Comparison of ENCODE assay signal across 12 cellular contexts in the genomic region with DNA sequence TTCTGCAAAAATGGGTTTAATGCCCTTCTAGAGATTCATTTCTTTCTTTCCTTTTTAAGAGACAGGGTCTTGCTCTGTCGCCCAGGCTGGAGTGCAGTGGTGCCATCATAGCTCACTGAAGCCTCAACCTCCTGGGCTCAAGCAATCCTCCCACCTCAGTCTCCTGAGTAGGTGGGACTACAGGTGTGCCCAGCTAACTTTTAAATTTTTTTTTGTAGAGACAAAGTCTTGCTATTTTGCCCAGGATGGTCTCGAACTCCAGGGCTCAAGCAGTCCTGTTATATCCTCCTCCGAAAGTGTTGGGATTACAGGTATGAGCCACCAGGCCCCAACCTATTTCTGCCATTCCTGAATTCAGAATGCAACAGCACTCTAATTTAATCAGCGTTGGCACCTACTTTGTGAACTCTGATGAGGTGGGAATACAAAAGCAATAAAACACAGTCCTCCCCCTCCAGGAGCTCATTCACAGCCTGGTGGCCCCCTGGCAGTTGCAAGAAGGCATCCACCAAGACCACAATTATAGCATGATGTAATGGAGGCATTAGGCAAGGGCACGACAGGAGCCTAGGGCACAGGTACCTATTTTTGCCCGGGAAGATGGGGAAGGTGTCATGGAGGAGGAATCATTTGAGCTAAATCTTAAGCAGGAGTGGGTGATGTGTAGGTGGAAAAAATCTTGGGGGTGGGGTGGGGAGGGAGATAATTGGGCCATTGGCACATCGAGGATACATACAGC. TPM values are rescaled to one million over a fixed set of nuclear protein-coding genes. Genes with fewer than 3 reads are reported as not detected.
DNase-seq lines count a peak whose midpoint lies in the region; ATAC-seq, FAIRE-seq and TF ChIP-seq lines count a peak whose summit lies in the region.
"Had no signal": no experiment of that assay in that cellular context is flagged by ENCODE, and none has a peak within 500 bp of the region (broad histone marks: within the 10 kb centered on the region; RNA-seq: fewer than 3 reads in every experiment).

No MANE protein-coding gene starts in this region.

- FAIRE-seq in A549 (lab: Jason Lieb, UNC), result no peak
- FAIRE-seq: frontal cortex had no signal

- no peak overlapping the region for H2AFZ ChIP-seq in hepatocyte

- H3K27ac ChIP-seq in A549, result peak overlapping the region; percentile 28 to 46; a peak in 4 of 6 replicates
- H3K27ac ChIP-seq in adrenal gland, result peak overlapping the region; percentile 95 to 99 (median 98)
- H3K27ac ChIP-seq in hepatocyte, result peak overlapping the region; percentile 93
- H3K27ac ChIP-seq in upper lobe of right lung, result no peak overlapping the region

- H3K79me2 ChIP-seq in hepatocyte, result peaks cover 25% of the 10 kb centered on the region

- H3K4me3 ChIP-seq in A549, result no peak overlapping the region
- no peak overlapping the region for H3K4me3 ChIP-seq in adrenal gland
- no peak overlapping the region for H3K4me3 ChIP-seq in hepatocyte
- no peak overlapping the region for H3K4me3 ChIP-seq in upper lobe of right lung

- TF ChIP-seq RAD21 in A549 (conservative IDR thresholded peaks at IDR 0.05 in 1 of 2, IDR thresholded peaks at IDR 0.05 in 1 of 2), result no peak

- H4K20me1 ChIP-seq in hepatocyte (ENCODE audit: insufficient read depth, poor library complexity, severe bottlenecking), result peaks cover 28% of the 10 kb centered on the region

- ATAC-seq in A549, result no peak
- ATAC-seq in GM19455 (IDR thresholded peaks at IDR 0.05; ENCODE audit: unreplicated experiment), result no peak
- no peak for ATAC-seq in upper lobe of right lung

- 87% methylated on average over 7 of the region's 7 CpGs for WGBS in A549 (ENCODE audit: missing lambda C conversion rate)
- WGBS in adrenal gland, 4 donors, result 89 to 94% (median 89%) methylated on average over 7 of the region's 7 CpGs
- 93% methylated on average over 7 of the region's 7 CpGs for WGBS in hepatocyte (ENCODE audit: low lambda C conversion rate, missing lambda C conversion rate)

- TF ChIP-seq CTCF in A549 (IDR thresholded peaks at IDR 0.05) (no peak), adrenal gland (IDR thresholded peaks at IDR 0.05) (peak in 1 of 6 experiments; percentile 21), hepatocyte (IDR thresholded peaks at IDR 0.05; ENCODE audit: poor library complexity) (no peak), upper lobe of right lung (IDR thresholded peaks at IDR 0.05) (no peak)

- H3K9me2 ChIP-seq in hepatocyte (replicated peaks; ENCODE audit: insufficient read depth), result no peaks in the 10 kb centered on the region

- H3K4me1 ChIP-seq in A549 (peaks cover 23% of the 10 kb centered on the region), adrenal gland (replicated peaks in 1 of 2) (peaks cover 21 to 27% of the 10 kb centered on the region in 2 donors), hepatocyte (ENCODE audit: insufficient read depth) (peaks cover 21% of the 10 kb centered on the region), upper lobe of right lung (peaks cover 21% of the 10 kb centered on the region)

- no peak for TF ChIP-seq EP300 in A549 (IDR thresholded peaks at IDR 0.05)

- DNase-seq in A549 (ENCODE audit: low read depth in 1 of 2, low spot score in 1 of 2) (no peak), adrenal gland (peak in 4 of 7 donors; percentile 12 to 62 (median 41)), hepatocyte (ENCODE audit: low spot score) (no peak), putamen (ENCODE audit: low spot score) (peak; percentile 72), upper lobe of right lung (no peak), RKO (ENCODE audit: low spot score) (no peak)
- no peak for DNase-seq in activated naive CD4-positive, alpha-beta T cell (lab: John Stamatoyannopoulos, UW)
- DNase-seq: activated CD4-positive, alpha-beta T cell treated with anti-CD3 and anti-CD28 coated beads for 48 hours; MV-4-11; NCI-H2107 had no signal

- intact Hi-C loops in adrenal gland (cut with DNase I), result loop anchor here in 1 of 2 donors (5.0 kb wide), 1 partner anchor 35 kb away; no protein-coding TSS in a partner anchor
- intact Hi-C loops in upper lobe of right lung (cut with DNase I), result no loop called here

- TF ChIP-seq POLR2A in A549 (IDR thresholded peaks at IDR 0.05; ENCODE audit: low read length), result no peak
- peak; percentile 4 to 43 for TF ChIP-seq POLR2A in adrenal gland (IDR thresholded peaks at IDR 0.05)

- peaks cover 0 to 17% of the 10 kb centered on the region in 2 donors for H3K36me3 ChIP-seq in adrenal gland (replicated peaks in 1 of 2)
- H3K36me3 ChIP-seq in hepatocyte (replicated peaks; ENCODE audit: insufficient read depth, low read depth), result no peaks in the 10 kb centered on the region
- H3K36me3 ChIP-seq in upper lobe of right lung, result peaks cover 8% of the 10 kb centered on the region

- no peak overlapping the region for H3K4me2 ChIP-seq in A549
- peak overlapping the region; percentile 84 for H3K4me2 ChIP-seq in hepatocyte

- H3K27me3 ChIP-seq in adrenal gland (no peaks in the 10 kb centered on the region), hepatocyte (no peaks in the 10 kb centered on the region), upper lobe of right lung (no peaks in the 10 kb centered on the region)

- CTCF ChIA-PET in A549 (lab: Yijun Ruan, JAX), result interaction anchor here (0.6 to 10.5 kb wide), 24 partner anchors 8 to 199 kb away, joined by 3 to 210 read pairs (median 4); a partner anchor contains a TSS

- H3K9me3 ChIP-seq in A549 (no peaks in the 10 kb centered on the region), adrenal gland (replicated peaks in 1 of 3) (no peaks in the 10 kb centered on the region), hepatocyte (ENCODE audit: low read depth) (no peaks in the 10 kb centered on the region), upper lobe of right lung (no peaks in the 10 kb centered on the region)

- POLR2A ChIA-PET in A549 (lab: Yijun Ruan, JAX), result interaction anchor here (0.8 kb wide), 1 partner anchor 188 kb away, joined by 3 read pairs; no protein-coding TSS in a partner anchor

TF ChIP-seq in A549, 52 proteins besides CTCF, POLR2A, EP300 and RAD21 (continues in another document):
- TF ChIP-seq GATA3 (IDR thresholded peaks at IDR 0.05; ENCODE audit: borderline replicate concordance) (no peak), EHF (CRISPR knock-in tag; IDR thresholded peaks at IDR 0.05) (no peak), BHLHE40 (IDR thresholded peaks at IDR 0.05; ENCODE audit: low read depth, low read length) (no peak), HOXB13 (CRISPR knock-in tag; IDR thresholded peaks at IDR 0.05; ENCODE audit: low read depth) (no peak), RARB (CRISPR knock-in tag; IDR thresholded peaks at IDR 0.05) (no peak), TP53 (CRISPR knock-in tag; IDR thresholded peaks at IDR 0.05) (no peak), SREBF2 (IDR thresholded peaks at IDR 0.05) (no peak), SMC3 (IDR thresholded peaks at IDR 0.05) (no peak)
- TF ChIP-seq, protein P1, sequence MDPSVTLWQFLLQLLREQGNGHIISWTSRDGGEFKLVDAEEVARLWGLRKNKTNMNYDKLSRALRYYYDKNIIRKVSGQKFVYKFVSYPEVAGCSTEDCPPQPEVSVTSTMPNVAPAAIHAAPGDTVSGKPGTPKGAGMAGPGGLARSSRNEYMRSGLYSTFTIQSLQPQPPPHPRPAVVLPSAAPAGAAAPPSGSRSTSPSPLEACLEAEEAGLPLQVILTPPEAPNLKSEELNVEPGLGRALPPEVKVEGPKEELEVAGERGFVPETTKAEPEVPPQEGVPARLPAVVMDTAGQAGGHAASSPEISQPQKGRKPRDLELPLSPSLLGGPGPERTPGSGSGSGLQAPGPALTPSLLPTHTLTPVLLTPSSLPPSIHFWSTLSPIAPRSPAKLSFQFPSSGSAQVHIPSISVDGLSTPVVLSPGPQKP (IDR thresholded peaks at IDR 0.05; ENCODE audit: low read depth, low read length), result no peak
- TF ChIP-seq, protein P2, sequence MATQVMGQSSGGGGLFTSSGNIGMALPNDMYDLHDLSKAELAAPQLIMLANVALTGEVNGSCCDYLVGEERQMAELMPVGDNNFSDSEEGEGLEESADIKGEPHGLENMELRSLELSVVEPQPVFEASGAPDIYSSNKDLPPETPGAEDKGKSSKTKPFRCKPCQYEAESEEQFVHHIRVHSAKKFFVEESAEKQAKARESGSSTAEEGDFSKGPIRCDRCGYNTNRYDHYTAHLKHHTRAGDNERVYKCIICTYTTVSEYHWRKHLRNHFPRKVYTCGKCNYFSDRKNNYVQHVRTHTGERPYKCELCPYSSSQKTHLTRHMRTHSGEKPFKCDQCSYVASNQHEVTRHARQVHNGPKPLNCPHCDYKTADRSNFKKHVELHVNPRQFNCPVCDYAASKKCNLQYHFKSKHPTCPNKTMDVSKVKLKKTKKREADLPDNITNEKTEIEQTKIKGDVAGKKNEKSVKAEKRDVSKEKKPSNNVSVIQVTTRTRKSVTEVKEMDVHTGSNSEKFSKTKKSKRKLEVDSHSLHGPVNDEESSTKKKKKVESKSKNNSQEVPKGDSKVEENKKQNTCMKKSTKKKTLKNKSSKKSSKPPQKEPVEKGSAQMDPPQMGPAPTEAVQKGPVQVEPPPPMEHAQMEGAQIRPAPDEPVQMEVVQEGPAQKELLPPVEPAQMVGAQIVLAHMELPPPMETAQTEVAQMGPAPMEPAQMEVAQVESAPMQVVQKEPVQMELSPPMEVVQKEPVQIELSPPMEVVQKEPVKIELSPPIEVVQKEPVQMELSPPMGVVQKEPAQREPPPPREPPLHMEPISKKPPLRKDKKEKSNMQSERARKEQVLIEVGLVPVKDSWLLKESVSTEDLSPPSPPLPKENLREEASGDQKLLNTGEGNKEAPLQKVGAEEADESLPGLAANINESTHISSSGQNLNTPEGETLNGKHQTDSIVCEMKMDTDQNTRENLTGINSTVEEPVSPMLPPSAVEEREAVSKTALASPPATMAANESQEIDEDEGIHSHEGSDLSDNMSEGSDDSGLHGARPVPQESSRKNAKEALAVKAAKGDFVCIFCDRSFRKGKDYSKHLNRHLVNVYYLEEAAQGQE (IDR thresholded peaks at IDR 0.05), result no peak
- TF ChIP-seq, protein P3, sequence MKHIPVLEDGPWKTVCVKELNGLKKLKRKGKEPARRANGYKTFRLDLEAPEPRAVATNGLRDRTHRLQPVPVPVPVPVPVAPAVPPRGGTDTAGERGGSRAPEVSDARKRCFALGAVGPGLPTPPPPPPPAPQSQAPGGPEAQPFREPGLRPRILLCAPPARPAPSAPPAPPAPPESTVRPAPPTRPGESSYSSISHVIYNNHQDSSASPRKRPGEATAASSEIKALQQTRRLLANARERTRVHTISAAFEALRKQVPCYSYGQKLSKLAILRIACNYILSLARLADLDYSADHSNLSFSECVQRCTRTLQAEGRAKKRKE (CRISPR knock-in tag; IDR thresholded peaks at IDR 0.05; ENCODE audit: low read depth), result no peak

RNA-seq across cellular contexts. Expression of a gene that starts 5.1 kb away (rescaled TPM):
- polyA plus RNA-seq in A549 (2011; rRNA removed), result 110 and 157 TPM in 2 replicates
- polyA plus RNA-seq in A549 (2012; cell fraction: cytosol; rRNA removed), result 188 and 248 TPM in 2 replicates
- polyA plus RNA-seq in A549 (2012; cell fraction: nucleus; rRNA removed), result 254 and 349 TPM in 2 replicates
- 84.5 to 99.9 TPM (median 87.1 TPM) in 3 replicates for polyA plus RNA-seq in A549 (2017; fragmentation: RNase III; extraction: RNeasy Plus Mini Kit Qiagen cat#74134 plus additional on column Dnase treatment)
- 40.0 and 55.9 TPM in 2 replicates for polyA minus RNA-seq in A549 (2011; rRNA and poly(A)+ RNA removed)
- 1,000 to 10,000 TPM in 2 of 8 donors, 100 to 1,000 TPM in 6; 299 to 1,281 (median 765) TPM for total RNA-seq in adrenal gland
- 100 to 1,000 TPM; 130 to 271 (median 232) TPM for polyA plus RNA-seq in adrenal gland
- total RNA-seq in hepatocyte, result 387 and 429 TPM in 2 replicates
- 103 and 146 TPM in 2 replicates for polyA plus RNA-seq in hepatocyte
- total RNA-seq in upper lobe of right lung, result 191 TPM

Comparison
In these comparisons a context has a peak if more than half of its experiments do, and no peak if none do; other contexts are left out.
1. DNase-seq: peak in adrenal gland (4 of 7) and putamen (single experiment); none in A549 (0 of 2), hepatocyte (single experiment), upper lobe of right lung (single experiment), RKO (single experiment) and activated naive CD4-positive, alpha-beta T cell (0 of 4).